8 cellular contexts compared by ENCODE assay signal in genomic region chr10:18689498-18689897, GRCh38. TPM values are rescaled to one million over a fixed set of nuclear protein-coding genes. Genes with fewer than 3 reads are reported as not detected.
DNase-seq lines count a peak whose midpoint lies in the region; ATAC-seq and TF ChIP-seq lines count a peak whose summit lies in the region.

No MANE protein-coding gene starts in this region.

- H3K36me3 ChIP-seq in OCI-LY7 (ENCODE audit: insufficient read depth, low read length) = no peaks in the 10 kb centered on the region

- no peaks in the 10 kb centered on the region for H3K9me3 Mint-ChIP-seq in activated T-cell treated with anti-CD3 and anti-CD28 coated beads, Interleukin-2, amount 50 U/mL, for 4 hours

- POLR2A ChIA-PET in OCI-LY7 (lab: Charles Lee) = no interaction called here

- no peak overlapping the region for H3K4me3 Mint-ChIP-seq in activated T-cell treated with anti-CD3 and anti-CD28 coated beads, Interleukin-2, amount 50 U/mL, for 4 hours

- intact Hi-C loops in OCI-LY7 (cut with micrococcal nuclease; ENCODE audit: unreplicated experiment) = no loop called here
- intact Hi-C loops in head of caudate nucleus (cut with DNase I) = no loop called here

- no peak for DNase-seq in OCI-LY7 (ENCODE audit: low spot score)
- no peak for DNase-seq in head of caudate nucleus
- DNase-seq in activated T-cell treated with anti-CD3 and anti-CD28 coated beads, Interleukin-2, amount 50 U/mL, for 4 hours = no peak
- DNase-seq in T1000 (lab: John Stamatoyannopoulos, UW) = no peak

- peak; percentile 56 for ATAC-seq in esophagus mucosa
- no peak for ATAC-seq in activated T-cell treated with anti-CD3 and anti-CD28 coated beads, Interleukin-2, amount 50 U/mL, for 4 hours
- no peak for ATAC-seq in HG03039 (IDR thresholded peaks at IDR 0.05; ENCODE audit: unreplicated experiment)

- H3K4me1 Mint-ChIP-seq in activated T-cell treated with anti-CD3 and anti-CD28 coated beads, Interleukin-2, amount 50 U/mL, for 4 hours (ENCODE audit: low read depth) = peaks cover 2% of the 10 kb centered on the region

- H4K20me1 ChIP-seq in OCI-LY7 (ENCODE audit: insufficient read depth, low read length) = no peaks in the 10 kb centered on the region

- H3K9me2 ChIP-seq in OCI-LY7 (ENCODE audit: insufficient read depth, low read length) = no peaks in the 10 kb centered on the region

- no peak overlapping the region for H3K4me2 ChIP-seq in OCI-LY7 (ENCODE audit: low read length)

- no peaks in the 10 kb centered on the region for H3K79me2 ChIP-seq in OCI-LY7 (ENCODE audit: insufficient read depth, low read depth, low read length)

- H3K27ac ChIP-seq in 22Rv1 (no peak overlapping the region), OCI-LY7 (ENCODE audit: low read depth, low read length, poor library complexity, severe bottlenecking) (no peak overlapping the region)

- no TSS peak for BruUV-seq in OCI-LY7 (replicated peaks; lab: Mats Ljungman, UMichigan)

- TF ChIP-seq CTCF in 22Rv1 (IDR thresholded peaks at IDR 0.05) = peak; percentile 52
- TF ChIP-seq CTCF in GM12872 (IDR thresholded peaks at IDR 0.05; ENCODE audit: insufficient read depth, low read depth, low read length) = 0 out of 3 replicates have a peak, but pooled peaks have one; percentile 9
- peak; percentile 68 for TF ChIP-seq CTCF in OCI-LY7 (conservative IDR thresholded peaks at IDR 0.05; ENCODE audit: low read length)

- no peaks in the 10 kb centered on the region for H3K9me3 ChIP-seq in OCI-LY7 (ENCODE audit: low read length)

- no peak overlapping the region for H2AFZ ChIP-seq in OCI-LY7 (ENCODE audit: low read length)

- CTCF ChIA-PET in OCI-LY7 (lab: Charles Lee; ENCODE audit: unreplicated experiment) = no interaction called here

- no peaks in the 10 kb centered on the region for H3K36me3 Mint-ChIP-seq in activated T-cell treated with anti-CD3 and anti-CD28 coated beads, Interleukin-2, amount 50 U/mL, for 4 hours (ENCODE audit: insufficient read depth)

- H3K27me3 Mint-ChIP-seq in activated T-cell treated with anti-CD3 and anti-CD28 coated beads, Interleukin-2, amount 50 U/mL, for 4 hours (ENCODE audit: low read depth) = peaks cover 3% of the 10 kb centered on the region

- no peak overlapping the region for H3K4me3 ChIP-seq in OCI-LY7 (ENCODE audit: low read depth, low read length, poor library complexity, severe bottlenecking)

- no peaks in the 10 kb centered on the region for H3K4me1 ChIP-seq in OCI-LY7 (ENCODE audit: insufficient read depth, low read length, poor library complexity, severe bottlenecking)

RNA-seq across cellular contexts. Expression of gene ARL5B, which starts 30.3 kb away (rescaled TPM):
- total RNA-seq in OCI-LY7 (2014; rRNA removed; shearing (Covaris generic)) = 9.9 and 11.5 TPM in 2 replicates
- total RNA-seq in OCI-LY7 (2022) (17.5 and 20.0 TPM in 2 replicates), esophagus mucosa (9.5 TPM)
- 1 to 10 TPM; 7.8 to 8.6 (median 8.3) TPM for total RNA-seq in activated T-cell treated with anti-CD3 and anti-CD28 coated beads, Interleukin-2, amount 50 U/mL, for 4 hours

RNA-seq across cellular contexts. Expression of gene NSUN6, which starts 38.1 kb away (rescaled TPM):
- 20.0 and 23.2 TPM in 2 replicates for total RNA-seq in OCI-LY7 (2014; rRNA removed; shearing (Covaris generic))
- total RNA-seq in OCI-LY7 (2022) (27.2 and 36.0 TPM in 2 replicates), esophagus mucosa (4.8 TPM)
- total RNA-seq in activated T-cell treated with anti-CD3 and anti-CD28 coated beads, Interleukin-2, amount 50 U/mL, for 4 hours = 10 to 100 TPM in 1 of 3 donors, 1 to 10 TPM in 2; 6.7 to 10.6 (median 8.9) TPM

Comparison
In these comparisons a context has a peak if more than half of its experiments do, and no peak if none do; other contexts are left out.
1. CTCF ChIP-seq: peak in every context shown above with its lines; median percentile 68 in OCI-LY7; 52 in 22Rv1; 9 in GM12872.